In the genomic region with DNA sequence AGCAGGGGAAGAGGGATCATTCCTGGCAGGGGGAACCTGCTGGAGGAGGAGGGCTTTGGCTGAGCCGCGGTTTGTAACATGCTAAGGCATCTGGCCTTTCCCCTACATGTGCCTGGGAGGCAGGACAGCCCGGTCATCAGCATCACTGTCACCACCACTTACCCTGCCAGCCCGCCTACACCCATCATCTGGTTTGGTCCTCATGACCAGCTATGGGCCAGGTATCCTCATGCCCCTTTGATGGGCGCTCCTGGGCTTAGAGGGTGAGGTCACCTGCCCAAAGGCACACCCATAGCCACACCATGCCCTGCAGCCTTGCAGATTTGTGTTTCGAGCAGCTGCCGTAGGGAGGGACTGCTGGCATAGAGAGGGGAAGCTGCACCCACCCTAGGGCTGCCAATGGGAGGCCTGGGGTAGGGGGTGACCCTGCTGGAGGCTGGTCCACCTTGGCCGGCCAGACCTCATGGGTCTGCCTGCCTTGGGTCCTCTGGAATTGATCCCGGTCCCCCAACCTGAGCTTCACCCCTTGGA, we compare ENCODE assay signal across 10 cellular contexts. TPM values are rescaled to one million over a fixed set of nuclear protein-coding genes. Genes with fewer than 3 reads are reported as not detected.
A peak's percentile ranks its signal among the peaks of the same experiment; 100 is the strongest.
DNase-seq lines count a peak whose midpoint lies in the region; ATAC-seq and TF ChIP-seq lines count a peak whose summit lies in the region.
"Had no signal": no experiment of that assay in that cellular context is flagged by ENCODE, and none has a peak within 500 bp of the region (broad histone marks: within the 10 kb centered on the region; RNA-seq: fewer than 3 reads in every experiment).

No MANE protein-coding gene starts in this region.

- H3F3A ChIP-seq in GM23248 (ENCODE audit: insufficient read depth) (peaks cover 10% of the 10 kb centered on the region), smooth muscle cell (ENCODE audit: low read depth) (peaks cover 24% of the 10 kb centered on the region)

- H2AFZ ChIP-seq in GM23248 (peak overlapping the region; percentile 49; the same call in 1 of the 2 replicates), smooth muscle cell (ENCODE audit: low read depth) (no peak overlapping the region)

- H4K20me1 ChIP-seq in GM23248 (ENCODE audit: insufficient read depth) (no peaks in the 10 kb centered on the region), smooth muscle cell (ENCODE audit: low read depth) (no peaks in the 10 kb centered on the region)

- H3K9me3 ChIP-seq in GM23248 (ENCODE audit: low read depth) (no peaks in the 10 kb centered on the region), smooth muscle cell (replicated peaks; ENCODE audit: low read depth) (no peaks in the 10 kb centered on the region)

- H3K27ac ChIP-seq in GM23248 (peak overlapping the region; percentile 97), adipose tissue (ENCODE audit: low read depth, low read length) (peak overlapping the region; percentile 43), smooth muscle cell (ENCODE audit: low read depth) (peak overlapping the region; percentile 94), substantia nigra (ENCODE audit: low read depth, low read length, poor library complexity, severe bottlenecking) (no peak overlapping the region)
- H3K27ac ChIP-seq: WERI-Rb-1 had no signal

- 12 to 17% methylated on average over 9 of the region's 9 CpGs for WGBS in GM23248 (ENCODE audit: low coverage in 1 of 2, low lambda C conversion rate in 2 of 2, missing lambda C conversion rate in 2 of 2), 2 experiments
- 41 to 62% (median 49%) methylated on average over 9 of the region's 9 CpGs for WGBS in adipose tissue, 3 donors
- 47% methylated on average over 9 of the region's 9 CpGs for WGBS in smooth muscle cell (ENCODE audit: low lambda C conversion rate)

- H3K27me3 ChIP-seq in GM23248 (replicated peaks; ENCODE audit: insufficient read depth) (no peaks in the 10 kb centered on the region), smooth muscle cell (ENCODE audit: low read depth) (no peaks in the 10 kb centered on the region)

- no peaks in the 10 kb centered on the region for H3K9me2 ChIP-seq in GM23248 (ENCODE audit: insufficient read depth)

- H3K36me3 ChIP-seq in GM23248 (ENCODE audit: low read depth) (no peaks in the 10 kb centered on the region), smooth muscle cell (ENCODE audit: low read depth) (no peaks in the 10 kb centered on the region)
- H3K36me3 ChIP-seq: WERI-Rb-1 had no signal

- TF ChIP-seq CTCF in smooth muscle cell (IDR thresholded peaks at IDR 0.05; ENCODE audit: borderline replicate concordance, insufficient read depth, poor library complexity, severe bottlenecking): no peak

- H3K4me3 ChIP-seq in GM23248: peak overlapping the region; percentile 76
- H3K4me3 ChIP-seq in smooth muscle cell: peak overlapping the region; percentile 45

- H3K4me1 ChIP-seq in GM23248 (ENCODE audit: insufficient read depth) (peaks cover 44% of the 10 kb centered on the region), smooth muscle cell (ENCODE audit: low read depth) (peaks cover 47% of the 10 kb centered on the region)

- H3K4me2 ChIP-seq in GM23248 (ENCODE audit: unreplicated experiment): peak overlapping the region; percentile 95
- peak overlapping the region; percentile 87 for H3K4me2 ChIP-seq in smooth muscle cell

- in situ Hi-C loops in GM23248 (cut with MboI): no loop called here

- no peak for ATAC-seq in HG03175 (IDR thresholded peaks at IDR 0.05; ENCODE audit: unreplicated experiment)

- DNase-seq in GM23248 (peak; percentile 59), hepatic stellate cell (ENCODE audit: low spot score) (peak; percentile 52), smooth muscle cell (lab: John Stamatoyannopoulos, UW; ENCODE audit: unreplicated experiment) (no peak), GOT3 (lab: John Stamatoyannopoulos, UW) (no peak), substantia nigra (lab: John Stamatoyannopoulos, UW) (no peak), KG1 (lab: John Stamatoyannopoulos, UW) (no peak)
- DNase-seq: WERI-Rb-1 had no signal

- H3K79me2 ChIP-seq in GM23248 (ENCODE audit: insufficient read depth) (0 out of 2 replicates have a peak, but pooled peaks cover 11% of the 10 kb centered on the region), smooth muscle cell (ENCODE audit: low read depth) (no peaks in the 10 kb centered on the region)

- H3K9ac ChIP-seq in GM23248 (peak overlapping the region; percentile 90), smooth muscle cell (ENCODE audit: low read depth) (no peak overlapping the region)

RNA-seq across cellular contexts. Expression of a gene that starts 2.6 kb away (rescaled TPM):
- 25.3 and 36.0 TPM in 2 replicates for total RNA-seq in GM23248 (2014; rRNA removed; shearing (Covaris generic))
- polyA plus RNA-seq in GM23248 (2016; fragmentation: Nextera tagmentation; extraction: Ambion mirVana) (20.7 and 21.2 TPM in 2 replicates), adipose tissue (10 to 100 TPM in 2 of 3 donors, 1 to 10 TPM in 1; 2.0 to 34.5 (median 26.1) TPM), smooth muscle cell (17.2 and 20.1 TPM in 2 replicates)
- 6.7 and 6.8 TPM in 2 replicates for total RNA-seq in smooth muscle cell

RNA-seq across cellular contexts. Expression of a gene that starts 29.6 kb away (rescaled TPM):
- total RNA-seq in GM23248 (2014; rRNA removed; shearing (Covaris generic)): not detected in 2 replicates
- polyA plus RNA-seq in GM23248 (2016; fragmentation: Nextera tagmentation; extraction: Ambion mirVana) (not detected in 2 replicates), adipose tissue (under 1 TPM in 1 of 3 donors, not detected in 2; 0.07 TPM), smooth muscle cell (0.25 TPM in 1 of 2 replicates, not detected in the other)
- not detected in 2 replicates for total RNA-seq in smooth muscle cell
- total RNA-seq: lung microvascular endothelial cell had no signal

RNA-seq across cellular contexts. Expression of a gene that starts 38.3 kb away (rescaled TPM):
- 7.1 and 10.2 TPM in 2 replicates for total RNA-seq in GM23248 (2014; rRNA removed; shearing (Covaris generic))
- polyA plus RNA-seq in GM23248 (2016; fragmentation: Nextera tagmentation; extraction: Ambion mirVana) (8.5 and 8.7 TPM in 2 replicates), adipose tissue (10 to 100 TPM in 1 of 3 donors, 1 to 10 TPM in 2; 5.7 to 16.4 (median 8.8) TPM), smooth muscle cell (10.5 and 13.6 TPM in 2 replicates)
- 5.9 and 7.4 TPM in 2 replicates for total RNA-seq in smooth muscle cell

Comparison
In these comparisons a context has a peak if more than half of its experiments do, and no peak if none do; other contexts are left out.
1. DNase-seq: peak in GM23248 (single experiment) and hepatic stellate cell (single experiment); none in smooth muscle cell (single experiment), GOT3 (single experiment), substantia nigra (0 of 49) and KG1 (single experiment).